ENCODE assay signal across 23 cellular contexts in the genomic region with DNA sequence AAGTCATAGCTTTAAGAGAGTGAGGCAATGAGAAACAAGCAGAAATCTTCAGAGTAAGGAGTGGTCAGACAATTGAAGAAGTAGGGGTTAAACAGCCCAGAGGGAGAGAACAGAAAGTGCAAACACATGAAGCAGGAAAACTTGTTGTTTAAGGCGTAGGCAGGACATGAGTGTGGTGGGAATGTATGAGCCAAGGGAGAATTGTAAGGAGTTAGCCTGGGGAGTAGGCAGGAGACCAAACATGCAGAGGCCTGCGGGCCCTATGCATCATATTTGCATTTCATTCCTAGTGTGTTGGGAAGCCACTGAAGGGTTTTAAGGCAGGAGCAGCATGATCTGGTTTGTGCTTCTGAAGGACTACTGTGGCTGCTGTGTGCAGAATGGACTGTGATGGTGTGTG.
"Had no signal": no experiment of that assay in that cellular context is flagged by ENCODE, and none has a peak within 500 bp of the region (broad histone marks: within the 10 kb centered on the region; RNA-seq: fewer than 3 reads in every experiment).

No MANE protein-coding gene starts in this region.

- H3K27ac Mint-ChIP-seq: activated B cell treated with CpG ODN at 0.5 μM for 24 hours; activated CD4-positive, alpha-beta T cell treated with anti-CD3 and anti-CD28 coated beads, Interleukin-2, amount 10 ng/mL, durations not matched to agents 7 days and 5 days; activated T-helper 17 cell treated with anti-CD3 and anti-CD28 coated beads, Interleukin-2, amount 50 U/mL, for 72 hours; dendritic cell treated with granulocyte-macrophage colony-stimulating factor and Interleukin-4, amounts not matched to agents 40 ng/mL and 50 ng/mL, for 4 days; mesothelial cell of epicardium; T-helper 1 cell treated with Interleukin-12 subunit alpha and Interleukin-12 subunit beta and Interleukin-4 antibody, amounts not matched to agents 30 μg/mL and 1 μg/mL, for 36 hours had no signal

- H3K4me3 ChIP-seq: esophagus muscularis mucosa, heart right ventricle, right atrium auricular region, thyroid gland, vagina had no signal

- H3K4me1 ChIP-seq: esophagus muscularis mucosa, heart right ventricle, parathyroid adenoma, right atrium auricular region, thyroid gland had no signal

- H3K27me3 ChIP-seq: esophagus muscularis mucosa, heart right ventricle, right atrium auricular region, thyroid gland, vagina had no signal

- H3K36me3 Mint-ChIP-seq: brain, mesothelial cell of epicardium had no signal

- ATAC-seq: activated T-helper 17 cell treated with anti-CD3 and anti-CD28 coated beads, Interleukin-2, amount 50 U/mL, for 72 hours; heart right ventricle; left ventricle myocardium superior had no signal

- H3K27me3 Mint-ChIP-seq: activated B cell treated with CpG ODN at 0.5 μM for 24 hours; activated CD4-positive, alpha-beta T cell treated with anti-CD3 and anti-CD28 coated beads, Interleukin-2, amount 10 ng/mL, durations not matched to agents 7 days and 5 days; activated T-helper 17 cell treated with anti-CD3 and anti-CD28 coated beads, Interleukin-2, amount 50 U/mL, for 72 hours; dendritic cell treated with granulocyte-macrophage colony-stimulating factor and Interleukin-4, amounts not matched to agents 40 ng/mL and 50 ng/mL, for 4 days had no signal

- DNase-seq: activated B cell treated with CpG ODN at 0.5 μM for 24 hours; activated CD4-positive, alpha-beta T cell treated with anti-CD3 and anti-CD28 coated beads, Interleukin-2, amount 10 ng/mL, durations not matched to agents 7 days and 5 days; activated CD8-positive, alpha-beta memory T cell treated with anti-CD3 and anti-CD28 coated beads for 24 hours; activated naive CD4-positive, alpha-beta T cell treated with anti-CD3 and anti-CD28 coated beads, Interleukin-2, amount 50 U/mL, for 16 hours; activated T-cell treated with anti-CD3 and anti-CD28 coated beads for 4 hours; amniotic stem cell; cerebellar nuclear complex; heart right ventricle; kidney; left ventricle myocardium superior; small intestine; thyroid gland had no signal

- H3K4me1 Mint-ChIP-seq: activated B cell treated with CpG ODN at 0.5 μM for 24 hours; activated CD4-positive, alpha-beta T cell treated with anti-CD3 and anti-CD28 coated beads, Interleukin-2, amount 10 ng/mL, durations not matched to agents 7 days and 5 days; activated T-helper 17 cell treated with anti-CD3 and anti-CD28 coated beads, Interleukin-2, amount 50 U/mL, for 72 hours; mesothelial cell of epicardium had no signal

- H3K9me3 ChIP-seq: esophagus muscularis mucosa, right atrium auricular region, thyroid gland, vagina had no signal

- H3K9me3 Mint-ChIP-seq: activated CD4-positive, alpha-beta T cell treated with anti-CD3 and anti-CD28 coated beads, Interleukin-2, amount 10 ng/mL, durations not matched to agents 7 days and 5 days; neural crest cell; T-helper 1 cell treated with Interleukin-12 subunit alpha and Interleukin-12 subunit beta and Interleukin-4 antibody, amounts not matched to agents 30 μg/mL and 1 μg/mL, for 36 hours had no signal

- FAIRE-seq: frontal cortex, kidney, small intestine had no signal

- H3K79me2 ChIP-seq: parathyroid adenoma had no signal

- H2AFZ ChIP-seq: parathyroid adenoma had no signal

- H3K4me3 Mint-ChIP-seq: activated B cell treated with CpG ODN at 0.5 μM for 24 hours; activated CD4-positive, alpha-beta T cell treated with anti-CD3 and anti-CD28 coated beads, Interleukin-2, amount 10 ng/mL, durations not matched to agents 7 days and 5 days; activated T-helper 17 cell treated with anti-CD3 and anti-CD28 coated beads, Interleukin-2, amount 50 U/mL, for 72 hours; brain; dendritic cell treated with granulocyte-macrophage colony-stimulating factor and Interleukin-4, amounts not matched to agents 40 ng/mL and 50 ng/mL, for 4 days; mesothelial cell of epicardium; neural crest cell; T-helper 1 cell treated with Interleukin-12 subunit alpha and Interleukin-12 subunit beta and Interleukin-4 antibody, amounts not matched to agents 30 μg/mL and 1 μg/mL, for 36 hours had no signal

- H3K27ac ChIP-seq: esophagus muscularis mucosa, heart right ventricle, parathyroid adenoma, right atrium auricular region, thyroid gland, vagina had no signal

- H3K36me3 ChIP-seq: esophagus muscularis mucosa, heart right ventricle, right atrium auricular region, thyroid gland, vagina had no signal
